Comparison of ENCODE assay signal across 1 cellular context in the genomic region with DNA sequence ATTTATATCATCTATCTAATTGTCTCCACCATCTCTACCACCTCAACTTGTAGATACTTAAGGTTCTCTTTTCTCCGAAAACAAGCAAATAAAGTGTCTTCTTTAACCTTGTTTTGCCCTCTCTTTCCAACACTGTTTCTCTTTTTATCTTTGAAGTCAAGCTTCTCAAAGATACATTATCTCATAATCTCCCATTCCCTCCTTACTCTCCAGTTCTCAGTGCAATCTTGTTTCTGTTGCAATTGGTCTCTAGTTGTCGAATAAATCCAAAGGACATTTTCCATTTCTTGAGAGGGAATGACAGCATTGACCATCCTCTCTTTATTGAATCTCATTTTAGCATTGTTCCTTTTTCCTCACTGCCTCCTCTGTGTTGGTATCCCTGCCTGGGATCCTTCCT.
TF ChIP-seq lines count a peak whose summit lies in the region.

No MANE protein-coding gene starts in this region.

TF ChIP-seq in K562, 482 proteins besides CTCF, POLR2A, EP300 and RAD21 (continued from another document):
- TF ChIP-seq, protein P1, sequence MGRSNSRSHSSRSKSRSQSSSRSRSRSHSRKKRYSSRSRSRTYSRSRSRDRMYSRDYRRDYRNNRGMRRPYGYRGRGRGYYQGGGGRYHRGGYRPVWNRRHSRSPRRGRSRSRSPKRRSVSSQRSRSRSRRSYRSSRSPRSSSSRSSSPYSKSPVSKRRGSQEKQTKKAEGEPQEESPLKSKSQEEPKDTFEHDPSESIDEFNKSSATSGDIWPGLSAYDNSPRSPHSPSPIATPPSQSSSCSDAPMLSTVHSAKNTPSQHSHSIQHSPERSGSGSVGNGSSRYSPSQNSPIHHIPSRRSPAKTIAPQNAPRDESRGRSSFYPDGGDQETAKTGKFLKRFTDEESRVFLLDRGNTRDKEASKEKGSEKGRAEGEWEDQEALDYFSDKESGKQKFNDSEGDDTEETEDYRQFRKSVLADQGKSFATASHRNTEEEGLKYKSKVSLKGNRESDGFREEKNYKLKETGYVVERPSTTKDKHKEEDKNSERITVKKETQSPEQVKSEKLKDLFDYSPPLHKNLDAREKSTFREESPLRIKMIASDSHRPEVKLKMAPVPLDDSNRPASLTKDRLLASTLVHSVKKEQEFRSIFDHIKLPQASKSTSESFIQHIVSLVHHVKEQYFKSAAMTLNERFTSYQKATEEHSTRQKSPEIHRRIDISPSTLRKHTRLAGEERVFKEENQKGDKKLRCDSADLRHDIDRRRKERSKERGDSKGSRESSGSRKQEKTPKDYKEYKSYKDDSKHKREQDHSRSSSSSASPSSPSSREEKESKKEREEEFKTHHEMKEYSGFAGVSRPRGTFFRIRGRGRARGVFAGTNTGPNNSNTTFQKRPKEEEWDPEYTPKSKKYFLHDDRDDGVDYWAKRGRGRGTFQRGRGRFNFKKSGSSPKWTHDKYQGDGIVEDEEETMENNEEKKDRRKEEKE (IDR thresholded peaks at IDR 0.05; ENCODE audit: borderline replicate concordance in 1 of 2, control insufficient read depth in 1 of 2, low read depth in 2 of 2, low read length in 1 of 2), result no peak
- TF ChIP-seq, protein P2, sequence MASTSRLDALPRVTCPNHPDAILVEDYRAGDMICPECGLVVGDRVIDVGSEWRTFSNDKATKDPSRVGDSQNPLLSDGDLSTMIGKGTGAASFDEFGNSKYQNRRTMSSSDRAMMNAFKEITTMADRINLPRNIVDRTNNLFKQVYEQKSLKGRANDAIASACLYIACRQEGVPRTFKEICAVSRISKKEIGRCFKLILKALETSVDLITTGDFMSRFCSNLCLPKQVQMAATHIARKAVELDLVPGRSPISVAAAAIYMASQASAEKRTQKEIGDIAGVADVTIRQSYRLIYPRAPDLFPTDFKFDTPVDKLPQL (IDR thresholded peaks at IDR 0.05; ENCODE audit: extremely low read depth, insufficient read length), result no peak
